Comparison of ENCODE assay signal across 1 cellular context in the genomic region with DNA sequence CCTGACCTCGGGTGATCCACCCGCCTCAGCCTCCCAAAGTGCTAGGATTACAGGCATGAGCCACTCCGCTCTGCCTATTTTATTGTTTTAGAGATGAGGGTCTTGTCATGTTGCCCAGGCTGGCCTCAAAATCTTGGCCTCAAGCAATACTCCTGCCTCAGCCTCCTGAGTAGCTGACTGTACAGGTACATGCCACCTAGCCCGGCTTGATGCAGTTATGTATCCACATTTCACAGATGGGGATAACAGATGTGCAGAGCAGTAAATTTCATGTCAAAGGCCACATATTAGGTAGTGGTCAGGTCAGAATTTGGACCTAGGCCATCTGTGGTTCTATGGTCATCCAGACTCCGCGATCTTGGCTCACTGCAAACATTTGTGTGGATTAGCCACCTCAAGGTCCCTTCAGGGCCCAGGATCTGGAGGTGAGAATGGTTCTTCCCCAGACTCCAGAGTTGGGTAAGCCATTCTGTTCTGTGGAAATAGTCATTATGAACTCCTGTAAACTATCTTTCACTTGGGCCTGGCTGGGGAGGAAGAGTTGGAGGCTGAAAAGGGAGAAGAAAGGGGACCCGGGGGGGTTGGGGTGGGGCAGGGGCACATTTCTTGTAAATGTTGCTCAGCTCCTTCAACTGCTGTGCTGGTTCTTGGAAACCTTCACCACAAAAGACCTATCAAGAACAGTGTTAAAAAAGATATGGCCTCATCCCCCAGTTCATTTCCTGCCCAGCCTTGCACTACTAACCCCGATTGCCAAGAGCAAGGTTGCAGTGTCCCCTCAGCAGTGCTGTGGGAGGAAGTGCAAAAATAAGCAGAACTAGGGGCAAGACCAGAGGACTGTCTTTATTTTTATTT.
A peak's percentile ranks its signal among the peaks of the same experiment; 100 is the strongest.
TF ChIP-seq lines count a peak whose summit lies in the region.

No MANE protein-coding gene starts in this region.

TF ChIP-seq in K562, 482 proteins besides CTCF, POLR2A, EP300 and RAD21 (continued from another document):
- TF ChIP-seq, protein P1, sequence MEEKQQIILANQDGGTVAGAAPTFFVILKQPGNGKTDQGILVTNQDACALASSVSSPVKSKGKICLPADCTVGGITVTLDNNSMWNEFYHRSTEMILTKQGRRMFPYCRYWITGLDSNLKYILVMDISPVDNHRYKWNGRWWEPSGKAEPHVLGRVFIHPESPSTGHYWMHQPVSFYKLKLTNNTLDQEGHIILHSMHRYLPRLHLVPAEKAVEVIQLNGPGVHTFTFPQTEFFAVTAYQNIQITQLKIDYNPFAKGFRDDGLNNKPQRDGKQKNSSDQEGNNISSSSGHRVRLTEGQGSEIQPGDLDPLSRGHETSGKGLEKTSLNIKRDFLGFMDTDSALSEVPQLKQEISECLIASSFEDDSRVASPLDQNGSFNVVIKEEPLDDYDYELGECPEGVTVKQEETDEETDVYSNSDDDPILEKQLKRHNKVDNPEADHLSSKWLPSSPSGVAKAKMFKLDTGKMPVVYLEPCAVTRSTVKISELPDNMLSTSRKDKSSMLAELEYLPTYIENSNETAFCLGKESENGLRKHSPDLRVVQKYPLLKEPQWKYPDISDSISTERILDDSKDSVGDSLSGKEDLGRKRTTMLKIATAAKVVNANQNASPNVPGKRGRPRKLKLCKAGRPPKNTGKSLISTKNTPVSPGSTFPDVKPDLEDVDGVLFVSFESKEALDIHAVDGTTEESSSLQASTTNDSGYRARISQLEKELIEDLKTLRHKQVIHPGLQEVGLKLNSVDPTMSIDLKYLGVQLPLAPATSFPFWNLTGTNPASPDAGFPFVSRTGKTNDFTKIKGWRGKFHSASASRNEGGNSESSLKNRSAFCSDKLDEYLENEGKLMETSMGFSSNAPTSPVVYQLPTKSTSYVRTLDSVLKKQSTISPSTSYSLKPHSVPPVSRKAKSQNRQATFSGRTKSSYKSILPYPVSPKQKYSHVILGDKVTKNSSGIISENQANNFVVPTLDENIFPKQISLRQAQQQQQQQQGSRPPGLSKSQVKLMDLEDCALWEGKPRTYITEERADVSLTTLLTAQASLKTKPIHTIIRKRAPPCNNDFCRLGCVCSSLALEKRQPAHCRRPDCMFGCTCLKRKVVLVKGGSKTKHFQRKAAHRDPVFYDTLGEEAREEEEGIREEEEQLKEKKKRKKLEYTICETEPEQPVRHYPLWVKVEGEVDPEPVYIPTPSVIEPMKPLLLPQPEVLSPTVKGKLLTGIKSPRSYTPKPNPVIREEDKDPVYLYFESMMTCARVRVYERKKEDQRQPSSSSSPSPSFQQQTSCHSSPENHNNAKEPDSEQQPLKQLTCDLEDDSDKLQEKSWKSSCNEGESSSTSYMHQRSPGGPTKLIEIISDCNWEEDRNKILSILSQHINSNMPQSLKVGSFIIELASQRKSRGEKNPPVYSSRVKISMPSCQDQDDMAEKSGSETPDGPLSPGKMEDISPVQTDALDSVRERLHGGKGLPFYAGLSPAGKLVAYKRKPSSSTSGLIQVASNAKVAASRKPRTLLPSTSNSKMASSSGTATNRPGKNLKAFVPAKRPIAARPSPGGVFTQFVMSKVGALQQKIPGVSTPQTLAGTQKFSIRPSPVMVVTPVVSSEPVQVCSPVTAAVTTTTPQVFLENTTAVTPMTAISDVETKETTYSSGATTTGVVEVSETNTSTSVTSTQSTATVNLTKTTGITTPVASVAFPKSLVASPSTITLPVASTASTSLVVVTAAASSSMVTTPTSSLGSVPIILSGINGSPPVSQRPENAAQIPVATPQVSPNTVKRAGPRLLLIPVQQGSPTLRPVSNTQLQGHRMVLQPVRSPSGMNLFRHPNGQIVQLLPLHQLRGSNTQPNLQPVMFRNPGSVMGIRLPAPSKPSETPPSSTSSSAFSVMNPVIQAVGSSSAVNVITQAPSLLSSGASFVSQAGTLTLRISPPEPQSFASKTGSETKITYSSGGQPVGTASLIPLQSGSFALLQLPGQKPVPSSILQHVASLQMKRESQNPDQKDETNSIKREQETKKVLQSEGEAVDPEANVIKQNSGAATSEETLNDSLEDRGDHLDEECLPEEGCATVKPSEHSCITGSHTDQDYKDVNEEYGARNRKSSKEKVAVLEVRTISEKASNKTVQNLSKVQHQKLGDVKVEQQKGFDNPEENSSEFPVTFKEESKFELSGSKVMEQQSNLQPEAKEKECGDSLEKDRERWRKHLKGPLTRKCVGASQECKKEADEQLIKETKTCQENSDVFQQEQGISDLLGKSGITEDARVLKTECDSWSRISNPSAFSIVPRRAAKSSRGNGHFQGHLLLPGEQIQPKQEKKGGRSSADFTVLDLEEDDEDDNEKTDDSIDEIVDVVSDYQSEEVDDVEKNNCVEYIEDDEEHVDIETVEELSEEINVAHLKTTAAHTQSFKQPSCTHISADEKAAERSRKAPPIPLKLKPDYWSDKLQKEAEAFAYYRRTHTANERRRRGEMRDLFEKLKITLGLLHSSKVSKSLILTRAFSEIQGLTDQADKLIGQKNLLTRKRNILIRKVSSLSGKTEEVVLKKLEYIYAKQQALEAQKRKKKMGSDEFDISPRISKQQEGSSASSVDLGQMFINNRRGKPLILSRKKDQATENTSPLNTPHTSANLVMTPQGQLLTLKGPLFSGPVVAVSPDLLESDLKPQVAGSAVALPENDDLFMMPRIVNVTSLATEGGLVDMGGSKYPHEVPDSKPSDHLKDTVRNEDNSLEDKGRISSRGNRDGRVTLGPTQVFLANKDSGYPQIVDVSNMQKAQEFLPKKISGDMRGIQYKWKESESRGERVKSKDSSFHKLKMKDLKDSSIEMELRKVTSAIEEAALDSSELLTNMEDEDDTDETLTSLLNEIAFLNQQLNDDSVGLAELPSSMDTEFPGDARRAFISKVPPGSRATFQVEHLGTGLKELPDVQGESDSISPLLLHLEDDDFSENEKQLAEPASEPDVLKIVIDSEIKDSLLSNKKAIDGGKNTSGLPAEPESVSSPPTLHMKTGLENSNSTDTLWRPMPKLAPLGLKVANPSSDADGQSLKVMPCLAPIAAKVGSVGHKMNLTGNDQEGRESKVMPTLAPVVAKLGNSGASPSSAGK (IDR thresholded peaks at IDR 0.05): peak; percentile 32; the same call in 1 of the 2 replicates
- TF ChIP-seq ZNF311 (CRISPR knock-in tag; IDR thresholded peaks at IDR 0.05) (peak; percentile 76), GABPB2 (CRISPR knock-in tag; conservative IDR thresholded peaks at IDR 0.05) (no peak)
